8 cellular contexts compared by ENCODE assay signal in genomic region chr5:180495292-180495691, GRCh38. TPM values are rescaled to one million over a fixed set of nuclear protein-coding genes. Genes with fewer than 3 reads are reported as not detected.
A peak's percentile ranks its signal among the peaks of the same experiment; 100 is the strongest.
DNase-seq lines count a peak whose midpoint lies in the region; ATAC-seq and TF ChIP-seq lines count a peak whose summit lies in the region.

No MANE protein-coding gene starts in this region.

- no peaks in the 10 kb centered on the region for H3K9me3 Mint-ChIP-seq in chondrocyte (ENCODE audit: low read depth)

- TF ChIP-seq CTCF in AG09309 (IDR thresholded peaks at IDR 0.05; ENCODE audit: control insufficient read depth, insufficient read depth, low read depth, low read length, missing control alignments), result no peak
- no peak for TF ChIP-seq CTCF in chondrocyte (IDR thresholded peaks at IDR 0.05)

- peak overlapping the region; percentile 77 for H3K4me3 Mint-ChIP-seq in chondrocyte (ENCODE audit: unreplicated experiment)

- H3K9me3 ChIP-seq in muscle layer of colon (ENCODE audit: low read length), result no peaks in the 10 kb centered on the region

- no peak for ATAC-seq in GM21786 (IDR thresholded peaks at IDR 0.05; ENCODE audit: unreplicated experiment)

- H3K36me3 Mint-ChIP-seq in chondrocyte (ENCODE audit: low read depth), result no peaks in the 10 kb centered on the region

- peaks cover 8% of the 10 kb centered on the region for H3K36me3 ChIP-seq in muscle layer of colon (ENCODE audit: insufficient read depth, low read length)

- no peaks in the 10 kb centered on the region for H3K27me3 Mint-ChIP-seq in chondrocyte (ENCODE audit: low read depth)

- no peak overlapping the region for H3K27ac ChIP-seq in muscle layer of colon (ENCODE audit: low read depth, low read length)

- H3K4me3 ChIP-seq in AG09309 (ENCODE audit: control insufficient read depth, low read depth, low read length), result peak overlapping the region; percentile 86
- H3K4me3 ChIP-seq in Jurkat, Clone E6-1 (ENCODE audit: low read length), result peak overlapping the region; percentile 78
- peak overlapping the region; percentile 87 to 92 for H3K4me3 ChIP-seq in muscle layer of colon (ENCODE audit: low read depth in 1 of 2, low read length in 2 of 2)

- peaks cover 18% of the 10 kb centered on the region for H3K4me1 ChIP-seq in muscle layer of colon (ENCODE audit: insufficient read depth, low read length)

- H3K27ac Mint-ChIP-seq in chondrocyte (ENCODE audit: unreplicated experiment), result peak overlapping the region; percentile 73

- H3K4me1 Mint-ChIP-seq in chondrocyte (ENCODE audit: low read depth), result peaks cover 36% of the 10 kb centered on the region

- no peaks in the 10 kb centered on the region for H3K27me3 ChIP-seq in muscle layer of colon (ENCODE audit: control insufficient read depth in 1 of 2, insufficient read depth in 2 of 2, low read length in 2 of 2)

- DNase-seq in AG09309 (ENCODE audit: low read depth) (no peak), chondrocyte (ENCODE audit: low spot score) (no peak), RKO (ENCODE audit: low spot score) (no peak), NCI-H2227 (lab: John Stamatoyannopoulos, UW; ENCODE audit: unreplicated experiment) (no peak), cerebellar cortex (ENCODE audit: low spot score) (no peak)
- DNase-seq in Jurkat, Clone E6-1 (ENCODE audit: low read depth, low spot score), result no peak

- H3K9ac ChIP-seq in muscle layer of colon (ENCODE audit: low read length), result peak overlapping the region; percentile 57

RNA-seq across cellular contexts. Expression of gene CNOT6, which starts 1.1 kb away (rescaled TPM):
- 24.6 TPM for polyA plus RNA-seq in Jurkat, Clone E6-1 (2012; ENCODE audit: insufficient read depth, insufficient read length)
- 20.4 to 24.7 TPM (median 22.5 TPM) in 3 replicates for total RNA-seq in chondrocyte
